ENCODE assay signal across 1 cellular context in genomic region chr2:11344342-11344955, GRCh38.
A peak's percentile ranks its signal among the peaks of the same experiment; 100 is the strongest.
TF ChIP-seq lines count a peak whose summit lies in the region.

ROCK2 (minus strand) TSS chr2:11344636; CDS start chr2:11344136, 500 bp downstream.

TF ChIP-seq in K562, 482 proteins besides CTCF, POLR2A, EP300 and RAD21 (continued from another document and continues in another):
- TF ChIP-seq ZNF740 (CRISPR knock-in tag; IDR thresholded peaks at IDR 0.05) (peak; percentile 90), ZNF740 (tag; IDR thresholded peaks at IDR 0.05) (no peak), POLR2H (tag; IDR thresholded peaks at IDR 0.05; ENCODE audit: low read depth) (peak; percentile 60), ZBTB11 (CRISPR knock-in tag; IDR thresholded peaks at IDR 0.05) (peak in 1 of 3 experiments; percentile 94; a peak in 2 of 6 replicates), ZNF263 (CRISPR knock-in tag; IDR thresholded peaks at IDR 0.05; ENCODE audit: borderline replicate concordance) (peak; percentile 34; the same call in 1 of the 2 replicates), ZNF395 (CRISPR knock-in tag; IDR thresholded peaks at IDR 0.05) (peak; percentile 55; the same call in 1 of the 2 replicates), MNT (conservative IDR thresholded peaks at IDR 0.05) (peak in 1 of 2 experiments; percentile 52; a peak in 2 of 4 replicates), GMEB1 (CRISPR knock-in tag; IDR thresholded peaks at IDR 0.05) (no peak), MAZ (CRISPR knock-in tag; conservative IDR thresholded peaks at IDR 0.05 in 1 of 2, IDR thresholded peaks at IDR 0.05 in 1 of 2) (peak; percentile 58 to 90; a peak in 1 of 4 replicates), ZNF766 (CRISPR knock-in tag; conservative IDR thresholded peaks at IDR 0.05) (peak; percentile 64; the same call in 1 of the 2 replicates), CXXC5 (CRISPR knock-in tag; IDR thresholded peaks at IDR 0.05) (peak; percentile 86; the same call in 1 of the 2 replicates), MITF (IDR thresholded peaks at IDR 0.05) (no peak), ZBTB8A (IDR thresholded peaks at IDR 0.05; ENCODE audit: partially characterized antibody) (no peak), ZNF778 (CRISPR knock-in tag; IDR thresholded peaks at IDR 0.05) (no peak), ZNF609 (CRISPR knock-in tag; IDR thresholded peaks at IDR 0.05; ENCODE audit: borderline replicate concordance) (peak; percentile 74; the same call in 1 of the 2 replicates), ZNF668 (CRISPR knock-in tag; IDR thresholded peaks at IDR 0.05) (no peak), VEZF1 (CRISPR knock-in tag; IDR thresholded peaks at IDR 0.05) (peak; percentile 97; the same call in 1 of the 2 replicates), NONO (IDR thresholded peaks at IDR 0.05; ENCODE audit: low read depth in 2 of 2, low read length in 1 of 2) (peak in 1 of 2 experiments; percentile 68; a peak in 3 of 4 replicates), SUPT5H (IDR thresholded peaks at IDR 0.05) (peak; percentile 68), FOXM1 (IDR thresholded peaks at IDR 0.05; ENCODE audit: low read depth) (no peak), FOXM1 (CRISPR knock-in tag; IDR thresholded peaks at IDR 0.05; ENCODE audit: low read depth) (0 out of 2 replicates have a peak, but pooled peaks have one; percentile 5), CCNT2 (IDR thresholded peaks at IDR 0.05; ENCODE audit: borderline replicate concordance, extremely low read depth, insufficient read length, low read depth, low read length) (peak; percentile 68), E2F6 (IDR thresholded peaks at IDR 0.05; ENCODE audit: borderline replicate concordance in 1 of 2, extremely low read depth in 1 of 2, insufficient read depth in 1 of 2, insufficient read length in 1 of 2, low read depth in 1 of 2, low read length in 1 of 2, poor library complexity in 1 of 2, severe bottlenecking in 1 of 2) (peak in 1 of 2 experiments; percentile 6), YY1 (IDR thresholded peaks at IDR 0.05; ENCODE audit: borderline replicate concordance in 1 of 3, control insufficient read depth in 1 of 3, extremely low read depth in 1 of 3, insufficient read depth in 3 of 3, insufficient read length in 1 of 3, insufficient replicate concordance in 2 of 3, low read depth in 1 of 3, low read length in 2 of 3) (peak in 2 of 3 experiments; percentile 12 to 78), SMAD4 (CRISPR knock-in tag; conservative IDR thresholded peaks at IDR 0.05) (0 out of 2 replicates have a peak, but pooled peaks have one; percentile 81), EZH2 (IDR thresholded peaks at IDR 0.05; ENCODE audit: borderline replicate concordance, low read depth, low read length) (no peak), ELF1 (tag; IDR thresholded peaks at IDR 0.05) (peak; percentile 54; the same call in 1 of the 2 replicates)
